ENCODE assay signal across 13 cellular contexts in the genomic region with DNA sequence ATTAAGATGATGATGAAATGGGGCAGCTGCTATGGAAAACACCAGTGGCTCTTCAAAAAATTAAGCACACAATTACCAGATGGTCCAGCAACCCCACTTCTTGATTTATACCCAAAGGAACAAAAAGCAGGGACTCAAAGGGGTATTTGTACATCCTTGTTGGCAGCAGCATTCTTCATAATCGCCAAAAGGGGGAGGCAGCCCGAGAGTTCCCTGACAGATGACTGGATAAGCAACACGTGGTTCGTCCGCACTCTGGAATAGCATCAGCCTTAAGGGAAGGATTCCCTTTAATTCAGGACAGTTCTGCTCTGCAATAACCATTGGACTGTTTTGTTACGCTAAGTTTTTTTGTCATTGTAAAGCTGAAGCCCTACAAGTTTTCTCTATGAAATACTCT.
DNase-seq lines count a peak whose midpoint lies in the region; ATAC-seq, FAIRE-seq and TF ChIP-seq lines count a peak whose summit lies in the region.
"Had no signal": no experiment of that assay in that cellular context is flagged by ENCODE, and none has a peak within 500 bp of the region (broad histone marks: within the 10 kb centered on the region; RNA-seq: fewer than 3 reads in every experiment).

No MANE protein-coding gene starts in this region.

- H3K9ac ChIP-seq in astrocyte (ENCODE audit: low read length) = no peak overlapping the region

- H3K4me1 ChIP-seq in HEK293 (ENCODE audit: control insufficient read depth, insufficient read depth, low read length) (no peaks in the 10 kb centered on the region), astrocyte (ENCODE audit: insufficient read depth, low read length) (no peaks in the 10 kb centered on the region)

- H3K27ac ChIP-seq in HEK293 (ENCODE audit: extremely low read depth, low read depth, low read length) (no peak overlapping the region), astrocyte (ENCODE audit: low read depth, low read length) (no peak overlapping the region)
- H3K27ac ChIP-seq: C4-2B had no signal

- H3K4me1 Mint-ChIP-seq in astrocyte (ENCODE audit: low read depth, unreplicated experiment) = no peaks in the 10 kb centered on the region

- peaks cover 24% of the 10 kb centered on the region for H3K9me3 Mint-ChIP-seq in astrocyte (ENCODE audit: unreplicated experiment)

- CTCF ChIA-PET in HEK293 (lab: Yijun Ruan, JAX) = interaction anchor here (0.7 to 1.2 kb wide), 2 partner anchors 14 to 242 kb away, joined by 3 read pairs; no protein-coding TSS in a partner anchor

- H3K4me3 Mint-ChIP-seq in astrocyte (ENCODE audit: unreplicated experiment) = no peak overlapping the region
- H3K4me3 Mint-ChIP-seq: stimulated activated memory B cell treated with anti-CD40 and anti-IgM and Interleukin-4, amounts not matched to agents 10 μg/mL and 1 μg/mL and 100 μg/mL, for 72 hours had no signal

- H3K4me3 ChIP-seq in HEK293 (ENCODE audit: low read depth, low read length) = no peak overlapping the region
- no peak overlapping the region for H3K4me3 ChIP-seq in astrocyte (ENCODE audit: insufficient read depth, low read depth, low read length)

- H3K4me2 ChIP-seq in astrocyte (ENCODE audit: low read length) = no peak overlapping the region

- H3K36me3 ChIP-seq in HEK293 (ENCODE audit: control insufficient read depth in 2 of 2, insufficient read depth in 1 of 2, low read length in 2 of 2) (no peaks in the 10 kb centered on the region), astrocyte (ENCODE audit: insufficient read depth, low read length) (no peaks in the 10 kb centered on the region)

- H2AFZ ChIP-seq in astrocyte (ENCODE audit: low read depth, low read length) = no peak overlapping the region

- H3K9me3 ChIP-seq in HEK293 (ENCODE audit: control insufficient read depth, insufficient read depth, low read depth, low read length) = no peaks in the 10 kb centered on the region
- no peaks in the 10 kb centered on the region for H3K9me3 ChIP-seq in astrocyte (ENCODE audit: insufficient read depth, low read depth, low read length)

- peaks cover 2% of the 10 kb centered on the region for H3K36me3 Mint-ChIP-seq in astrocyte (ENCODE audit: low read depth, unreplicated experiment)

- ATAC-seq in GM18502 (IDR thresholded peaks at IDR 0.05; ENCODE audit: poor library complexity, unreplicated experiment) (no peak), GM19035 (IDR thresholded peaks at IDR 0.05; ENCODE audit: unreplicated experiment) (no peak)
- ATAC-seq: stimulated activated memory B cell treated with anti-CD40 and anti-IgM and Interleukin-4, amounts not matched to agents 10 μg/mL and 1 μg/mL and 100 μg/mL, for 72 hours had no signal

- POLR2A ChIA-PET in HEK293 (lab: Yijun Ruan, JAX) = no interaction called here

- H3K27me3 Mint-ChIP-seq in astrocyte (ENCODE audit: low read depth, unreplicated experiment) = peaks cover 28% of the 10 kb centered on the region

- no peaks in the 10 kb centered on the region for H3K79me2 ChIP-seq in astrocyte (ENCODE audit: insufficient read depth, low read length)

- H3K27ac Mint-ChIP-seq in astrocyte (ENCODE audit: unreplicated experiment) = no peak overlapping the region
- H3K27ac Mint-ChIP-seq: stimulated activated memory B cell treated with anti-CD40 and anti-IgM and Interleukin-4, amounts not matched to agents 10 μg/mL and 1 μg/mL and 100 μg/mL, for 72 hours had no signal

- peak; percentile 6 for DNase-seq in A172 (ENCODE audit: low spot score)
- peak; percentile 22 for DNase-seq in astrocyte (ENCODE audit: low read depth)
- peak; percentile 60 for DNase-seq in iPS-NIHi11 (ENCODE audit: low spot score)
- DNase-seq in effector CD4-positive, alpha-beta T cell = no peak
- DNase-seq in DMS53 treated with DMSO at 0.1 percent for 48 hours (lab: John Stamatoyannopoulos, UW; ENCODE audit: unreplicated experiment) = no peak
- DNase-seq: aorta, midbrain, T-helper 1 cell had no signal

- H3K27me3 ChIP-seq in astrocyte (ENCODE audit: insufficient read depth, low read length) = peaks cover 7% of the 10 kb centered on the region

- no peak for FAIRE-seq in astrocyte (lab: Jason Lieb, UNC)

- H4K20me1 ChIP-seq in astrocyte (ENCODE audit: insufficient read depth, low read length) = no peaks in the 10 kb centered on the region

- no peak for TF ChIP-seq CTCF in HEK293 (tag by site-specific recombination; IDR thresholded peaks at IDR 0.05)
- TF ChIP-seq CTCF in astrocyte (IDR thresholded peaks at IDR 0.05; ENCODE audit: insufficient read depth, low read depth, low read length) = peak; percentile 32

TF ChIP-seq in HEK293, 187 proteins besides CTCF, POLR2A, EP300 and RAD21:
- TF ChIP-seq SCRT2 (tag by site-specific recombination; IDR thresholded peaks at IDR 0.05) = peak; percentile 45
- TF ChIP-seq ZIC2 (tag by site-specific recombination; IDR thresholded peaks at IDR 0.05) = no peak

Comparison
In these comparisons a context has a peak if more than half of its experiments do, and no peak if none do; other contexts are left out.
1. DNase-seq: peak in A172 (single experiment), astrocyte (single experiment) and iPS-NIHi11 (single experiment); none in effector CD4-positive, alpha-beta T cell (single experiment) and DMS53 treated with DMSO at 0.1 percent for 48 hours (single experiment).